ENCODE assay signal across 21 cellular contexts in the genomic region with DNA sequence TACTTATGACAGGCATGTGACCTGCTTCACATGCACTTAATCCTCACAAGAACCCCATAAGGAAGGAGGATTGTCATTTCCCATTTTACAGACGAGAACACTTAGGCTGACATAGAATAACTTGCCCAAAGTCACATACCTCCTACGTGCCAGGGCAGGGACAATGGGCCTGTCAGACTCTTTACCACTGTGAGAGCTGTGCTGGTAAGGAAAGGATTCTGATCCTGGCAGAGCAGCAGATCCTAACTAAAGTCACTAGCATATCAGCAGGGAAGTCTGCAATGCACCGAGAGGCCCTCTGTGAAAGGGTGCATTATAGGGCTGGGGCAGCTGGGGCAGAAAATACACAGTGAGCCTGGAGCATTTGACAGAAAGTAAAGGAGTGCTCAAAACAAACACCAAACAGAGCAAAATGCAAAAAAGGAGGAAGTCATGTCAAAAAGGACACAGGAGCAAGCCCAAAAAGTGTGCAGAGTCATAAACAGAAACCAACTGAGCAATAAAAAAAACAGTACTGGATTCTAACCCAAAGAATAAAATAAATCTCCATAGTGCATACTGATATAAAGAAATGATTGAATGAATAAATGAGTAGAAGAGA. TPM values are rescaled to one million over a fixed set of nuclear protein-coding genes. Genes with fewer than 3 reads are reported as not detected.
A peak's percentile ranks its signal among the peaks of the same experiment; 100 is the strongest.
DNase-seq lines count a peak whose midpoint lies in the region; ATAC-seq and TF ChIP-seq lines count a peak whose summit lies in the region.
"Had no signal": no experiment of that assay in that cellular context is flagged by ENCODE, and none has a peak within 500 bp of the region (broad histone marks: within the 10 kb centered on the region; RNA-seq: fewer than 3 reads in every experiment).

No MANE protein-coding gene starts in this region.

- peaks cover 65 to 67% of the 10 kb centered on the region in 2 experiments for H3K4me1 ChIP-seq in neutrophil (ENCODE audit: control insufficient read depth in 1 of 2, insufficient read depth in 1 of 2, low read depth in 1 of 2, low read length in 1 of 2)
- peaks cover 7% of the 10 kb centered on the region for H3K4me1 ChIP-seq in upper lobe of right lung

- H3K4me3 ChIP-seq in neutrophil (ENCODE audit: low read depth in 1 of 2, low read length in 1 of 2): peak overlapping the region in 1 of 2 experiments; percentile 25
- no peak overlapping the region for H3K4me3 ChIP-seq in upper lobe of right lung
- H3K4me3 ChIP-seq: esophagus muscularis mucosa had no signal

- DNase-seq in SK-MEL-5 (ENCODE audit: low read depth, low spot score): peak; percentile 72
- DNase-seq in SW480 (ENCODE audit: low spot score): no peak
- DNase-seq in upper lobe of right lung: no peak
- DNase-seq in NCI-H1105 (lab: John Stamatoyannopoulos, UW): no peak
- DNase-seq: activated CD4-positive, CD25-positive, alpha-beta regulatory T cell; activated CD8-positive, alpha-beta T cell treated with anti-CD3 and anti-CD28 coated beads, Interleukin-2, amount 10 ng/mL, durations not matched to agents 7 days and 5 days; Calu3; immature natural killer cell; naive B cell; NCI-H1436 treated with DMSO at 0.1 percent for 48 hours; NCI-H2227 treated with DMSO at 0.1 percent for 48 hours; posterior cingulate gyrus; SHP77; stimulated activated CD4-positive, alpha-beta T cell treated with anti-CD3 and anti-CD28 coated beads, Interleukin-4, amount 100 ng/mL, for 4 hours; stimulated activated CD8-positive, alpha-beta memory T cell treated with anti-CD3 and anti-CD28 coated beads, Interleukin-4, amount 100 ng/mL, for 48 hours; T-helper 2 cell had no signal

- intact Hi-C loops in upper lobe of right lung (cut with DNase I): no loop called here

- H3K27ac ChIP-seq in neutrophil: peak overlapping the region; percentile 98
- H3K27ac ChIP-seq in upper lobe of right lung: no peak overlapping the region
- H3K27ac ChIP-seq: esophagus muscularis mucosa had no signal

- H3K9me3 ChIP-seq in neutrophil: no peaks in the 10 kb centered on the region
- no peaks in the 10 kb centered on the region for H3K9me3 ChIP-seq in upper lobe of right lung
- H3K9me3 ChIP-seq: esophagus muscularis mucosa had no signal

- ATAC-seq in GM19455 (IDR thresholded peaks at IDR 0.05; ENCODE audit: unreplicated experiment): peak; percentile 64
- peak; percentile 73 for ATAC-seq in HG03095 (IDR thresholded peaks at IDR 0.05; ENCODE audit: unreplicated experiment)
- ATAC-seq in upper lobe of right lung: no peak
- no peak for ATAC-seq in HG03159 (IDR thresholded peaks at IDR 0.05; ENCODE audit: unreplicated experiment)
- ATAC-seq: activated CD8-positive, alpha-beta T cell treated with anti-CD3 and anti-CD28 coated beads, Interleukin-2, amount 10 ng/mL, durations not matched to agents 7 days and 5 days had no signal

- TF ChIP-seq CTCF in neutrophil (IDR thresholded peaks at IDR 0.05): no peak
- TF ChIP-seq CTCF in upper lobe of right lung (IDR thresholded peaks at IDR 0.05): no peak

- in situ Hi-C loops in SK-MEL-5 (cut with HindIII; ENCODE audit: low pct_unique_long_range_greater_than_20kb, low sequenced_read_pairs): no loop called here

- H3K27me3 ChIP-seq in neutrophil: no peaks in the 10 kb centered on the region
- H3K27me3 ChIP-seq in upper lobe of right lung: no peaks in the 10 kb centered on the region
- H3K27me3 ChIP-seq: esophagus muscularis mucosa had no signal

- H3K36me3 ChIP-seq in neutrophil (no peaks in the 10 kb centered on the region), upper lobe of right lung (no peaks in the 10 kb centered on the region)
- H3K36me3 ChIP-seq: esophagus muscularis mucosa had no signal

RNA-seq across cellular contexts. Expression of gene SP3, which starts 56.0 kb away (rescaled TPM):
- total RNA-seq in SK-MEL-5 (2014; rRNA removed; shearing (Covaris generic)): 63.4 and 69.8 TPM in 2 replicates
- 25.9 and 37.4 TPM in 2 replicates for polyA plus RNA-seq in SK-MEL-5 (2015; cell fraction: cytosol; rRNA removed)
- polyA plus RNA-seq in SK-MEL-5 (2015; cell fraction: nucleus; rRNA removed): 28.4 and 38.9 TPM in 2 replicates
- total RNA-seq in upper lobe of right lung: 77.4 TPM

Comparison
In these comparisons a context has a peak if more than half of its experiments do, and no peak if none do; other contexts are left out.
1. ATAC-seq: peak in GM19455 (single experiment) and HG03095 (single experiment); none in upper lobe of right lung (single experiment) and HG03159 (single experiment).